ENCODE assay signal across 9 cellular contexts in genomic region chr20:46021361-46022359, GRCh38. TPM values are rescaled to one million over a fixed set of nuclear protein-coding genes. Genes with fewer than 3 reads are reported as not detected.
DNase-seq lines count a peak whose midpoint lies in the region; ATAC-seq and TF ChIP-seq lines count a peak whose summit lies in the region.
"Had no signal": no experiment of that assay in that cellular context is flagged by ENCODE, and none has a peak within 500 bp of the region (broad histone marks: within the 10 kb centered on the region; RNA-seq: fewer than 3 reads in every experiment).

No MANE protein-coding gene starts in this region.

- H3K4me3 ChIP-seq in DND-41 (ENCODE audit: low read depth in 1 of 2, low read length in 2 of 2) (peak overlapping the region; percentile 22 to 56; a peak in 3 of 4 replicates), MG63 (peak overlapping the region; percentile 70), astrocyte of the cerebellum (ENCODE audit: low read depth, low read length) (peak overlapping the region; percentile 37)

- H3K4me2 ChIP-seq in DND-41 (ENCODE audit: insufficient read depth, low read length) = peak overlapping the region; percentile 66

- ATAC-seq in DND-41 (ENCODE audit: insufficient read depth, low read depth) (peak; percentile 78), GM21528 (IDR thresholded peaks at IDR 0.05; ENCODE audit: low FRiP score, unreplicated experiment) (no peak), HG03139 (IDR thresholded peaks at IDR 0.05; ENCODE audit: unreplicated experiment) (no peak)

- TF ChIP-seq CTCF in DND-41 (IDR thresholded peaks at IDR 0.05; ENCODE audit: borderline replicate concordance, extremely low read depth, low read length, poor library complexity, severe bottlenecking) = no peak
- TF ChIP-seq CTCF in astrocyte of the cerebellum (IDR thresholded peaks at IDR 0.05; ENCODE audit: low read depth, low read length, missing control alignments) = no peak

- H3K27ac ChIP-seq in DND-41 (ENCODE audit: low read length) = peak overlapping the region; percentile 44; the same call in 1 of the 2 replicates

- no peaks in the 10 kb centered on the region for H3K79me2 ChIP-seq in DND-41 (ENCODE audit: insufficient read depth, low read length)

- H3K27me3 ChIP-seq in DND-41 (ENCODE audit: insufficient read depth, low read length, poor library complexity) = no peaks in the 10 kb centered on the region
- no peaks in the 10 kb centered on the region for H3K27me3 ChIP-seq in MG63

- no peaks in the 10 kb centered on the region for H3K36me3 ChIP-seq in DND-41 (ENCODE audit: insufficient read depth, low read length)
- no peaks in the 10 kb centered on the region for H3K36me3 ChIP-seq in MG63

- peak overlapping the region; percentile 48 for H3K9ac ChIP-seq in DND-41 (ENCODE audit: low read depth, low read length)

- in situ Hi-C loops in astrocyte of the cerebellum (cut with HindIII; ENCODE audit: low sequenced_read_pairs) = no loop called here

- H3K4me1 ChIP-seq in DND-41 (ENCODE audit: insufficient read depth, low read length) = peaks cover 19% of the 10 kb centered on the region

- H3K9me3 ChIP-seq in DND-41 (ENCODE audit: insufficient read depth, low read length, severe bottlenecking) = no peaks in the 10 kb centered on the region
- no peaks in the 10 kb centered on the region for H3K9me3 ChIP-seq in MG63

- peak; percentile 81 for DNase-seq in DND-41
- DNase-seq in MG63 = peak; percentile 71
- DNase-seq in SHP77 treated with DMSO at 0.1 percent for 48 hours (lab: John Stamatoyannopoulos, UW) = peak; percentile 82
- no peak for DNase-seq in astrocyte of the cerebellum (ENCODE audit: low read depth)
- peak; percentile 96 for DNase-seq in iPS-NIHi7 (ENCODE audit: extremely low spot score)
- peak; percentile 40 for DNase-seq in stimulated activated CD4-positive, alpha-beta T cell treated with anti-CD3 and anti-CD28 coated beads, Interleukin-4, amount 100 ng/mL, for 24 hours

- peaks cover 28% of the 10 kb centered on the region for H4K20me1 ChIP-seq in DND-41 (ENCODE audit: insufficient read depth, low read length)

- H2AFZ ChIP-seq in DND-41 (ENCODE audit: low read depth, low read length) = peak overlapping the region; percentile 56; the same call in 1 of the 2 replicates

RNA-seq across cellular contexts. Expression of gene SLC12A5, which starts 7.4 kb away (rescaled TPM):
- 0.15 and 0.72 TPM in 2 replicates for total RNA-seq in MG63 (2014; rRNA removed; shearing (Covaris generic); ENCODE audit: low replicate concordance)
- total RNA-seq: activated CD8-positive, alpha-beta memory T cell treated with anti-CD3 and anti-CD28 coated beads for 36 hours had no signal

RNA-seq across cellular contexts. Expression of gene MMP9, which starts 13.0 kb away (rescaled TPM):
- total RNA-seq in MG63 (2014; rRNA removed; shearing (Covaris generic); ENCODE audit: low replicate concordance) = 0.07 TPM in 1 of 2 replicates, not detected in the other
- total RNA-seq: activated CD8-positive, alpha-beta memory T cell treated with anti-CD3 and anti-CD28 coated beads for 36 hours had no signal

RNA-seq across cellular contexts. Expression of gene ZNF335, which starts 49.7 kb away (rescaled TPM):
- 8.7 and 9.5 TPM in 2 replicates for total RNA-seq in MG63 (2014; rRNA removed; shearing (Covaris generic); ENCODE audit: low replicate concordance)
